23 cellular contexts compared by ENCODE assay signal in the genomic region with DNA sequence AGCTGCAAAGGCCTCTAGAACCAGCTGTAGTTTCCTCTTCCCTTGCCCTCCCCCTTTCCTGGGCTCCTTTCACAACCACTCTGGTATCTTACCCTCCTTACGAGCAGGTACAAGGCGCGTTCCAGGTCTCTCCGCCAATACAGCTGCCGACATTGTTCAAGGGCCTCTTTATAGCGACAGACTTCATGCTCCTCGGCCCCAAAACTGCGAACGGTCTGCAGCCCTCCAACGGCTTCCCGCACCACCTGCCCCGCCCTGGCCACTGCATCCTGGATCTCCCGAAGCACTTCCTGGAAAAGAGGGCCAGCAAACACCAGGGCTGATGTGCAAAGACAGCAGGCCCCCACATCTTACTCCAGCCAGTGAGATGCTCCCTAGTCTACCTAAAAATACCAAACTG. TPM values are rescaled to one million over a fixed set of nuclear protein-coding genes. Genes with fewer than 3 reads are reported as not detected.
"Had no signal": no experiment of that assay in that cellular context is flagged by ENCODE, and none has a peak within 500 bp of the region (broad histone marks: within the 10 kb centered on the region; RNA-seq: fewer than 3 reads in every experiment).

No MANE protein-coding gene starts in this region.

- H3K27me3 Mint-ChIP-seq: activated B cell treated with CpG ODN at 0.5 μM for 24 hours; activated CD4-positive, alpha-beta memory T cell treated with anti-CD3 and anti-CD28 coated beads for 36 hours; activated CD4-positive, alpha-beta T cell treated with anti-CD3 and anti-CD28 coated beads for 36 hours; activated CD8-positive, alpha-beta memory T cell treated with anti-CD3 and anti-CD28 coated beads, Interleukin-2, amount 10 ng/mL, durations not matched to agents 7 days and 5 days had no signal

- H3K27ac Mint-ChIP-seq: activated B cell treated with CpG ODN at 0.5 μM for 24 hours; activated CD4-positive, alpha-beta memory T cell treated with anti-CD3 and anti-CD28 coated beads for 36 hours; progenitor cell of endocrine pancreas had no signal

- ATAC-seq: activated CD4-positive, alpha-beta T cell treated with anti-CD3 and anti-CD28 coated beads for 36 hours; activated CD8-positive, alpha-beta memory T cell treated with anti-CD3 and anti-CD28 coated beads, Interleukin-2, amount 10 ng/mL, durations not matched to agents 7 days and 5 days; body of pancreas; heart left ventricle; left ventricle myocardium superior had no signal

- H3K27me3 ChIP-seq: body of pancreas, heart left ventricle, stomach, suprapubic skin, tibial nerve had no signal

- H3K9me3 ChIP-seq: body of pancreas, heart left ventricle, stomach, suprapubic skin, tibial nerve had no signal

- H3K9me3 Mint-ChIP-seq: activated B cell treated with CpG ODN at 0.5 μM for 24 hours; activated CD4-positive, alpha-beta memory T cell treated with anti-CD3 and anti-CD28 coated beads for 36 hours; neural crest cell had no signal

- DNase-seq: activated B cell treated with CpG ODN at 0.5 μM for 24 hours; activated CD4-positive, alpha-beta memory T cell treated with anti-CD3 and anti-CD28 coated beads for 36 hours; activated CD4-positive, alpha-beta T cell treated with anti-CD3 and anti-CD28 coated beads for 36 hours; activated CD8-positive, alpha-beta memory T cell treated with anti-CD3 and anti-CD28 coated beads, Interleukin-2, amount 10 ng/mL, durations not matched to agents 7 days and 5 days; activated effector memory CD4-positive, alpha-beta T cell treated with Interleukin-2 at 50 U/mL for 16 hours; anterior cingulate cortex; body of pancreas; cortex of kidney; heart left ventricle; left ventricle myocardium superior; stimulated activated CD4-positive, alpha-beta T cell treated with anti-CD3 and anti-CD28 coated beads, Interleukin-2, amount 100 ng/mL, for 48 hours; stimulated activated CD8-positive, alpha-beta memory T cell treated with anti-CD3 and anti-CD28 coated beads, Interleukin-4, amount 100 ng/mL, for 48 hours; stomach had no signal

- H3K36me3 ChIP-seq: cardiac muscle cell had no signal

- FAIRE-seq: islet of Langerhans had no signal

- H3K27ac ChIP-seq: body of pancreas, cardiac muscle cell, epithelial cell of prostate, stomach, suprapubic skin, tibial nerve had no signal

- H3K4me3 ChIP-seq: body of pancreas, cardiac muscle cell, heart left ventricle, stomach, suprapubic skin, tibial nerve had no signal

- H3K4me3 Mint-ChIP-seq: activated B cell treated with CpG ODN at 0.5 μM for 24 hours; activated CD4-positive, alpha-beta memory T cell treated with anti-CD3 and anti-CD28 coated beads for 36 hours; activated CD4-positive, alpha-beta T cell treated with anti-CD3 and anti-CD28 coated beads for 36 hours; activated CD8-positive, alpha-beta memory T cell treated with anti-CD3 and anti-CD28 coated beads, Interleukin-2, amount 10 ng/mL, durations not matched to agents 7 days and 5 days; neural crest cell had no signal

RNA-seq across cellular contexts. Expression of a gene that starts 15.7 kb away (rescaled TPM):
- total RNA-seq: body of pancreas, cardiac muscle cell, cerebellum, myocyte, progenitor cell of endocrine pancreas, SK-MEL-5 had no signal
- polyA plus RNA-seq: cardiac muscle cell had no signal

RNA-seq across cellular contexts. Expression of a gene that starts 21.5 kb away (rescaled TPM):
- total RNA-seq: neural crest cell, progenitor cell of endocrine pancreas had no signal
